1 cellular context compared by ENCODE assay signal in genomic region chr3:120622870-120623718, GRCh38.
TF ChIP-seq lines count a peak whose summit lies in the region.

No MANE protein-coding gene starts in this region.

TF ChIP-seq in K562, 482 proteins besides CTCF, POLR2A, EP300 and RAD21 (continued from another document and continues in another):
- peak; percentile 63 for TF ChIP-seq CEBPG (CRISPR knock-in tag; IDR thresholded peaks at IDR 0.05)
- TF ChIP-seq CEBPG (tag; conservative IDR thresholded peaks at IDR 0.05 in 1 of 2, IDR thresholded peaks at IDR 0.05 in 1 of 2): peak in 1 of 2 experiments; percentile 64; a peak in 1 of 4 replicates
- TF ChIP-seq GTF2A2 (tag; IDR thresholded peaks at IDR 0.05): no peak
- TF ChIP-seq ZBED1 (IDR thresholded peaks at IDR 0.05): no peak
- TF ChIP-seq NR0B1 (IDR thresholded peaks at IDR 0.05; ENCODE audit: partially characterized antibody): no peak
- TF ChIP-seq KHSRP (IDR thresholded peaks at IDR 0.05): no peak
- no peak for TF ChIP-seq XRCC5 (IDR thresholded peaks at IDR 0.05; ENCODE audit: low read depth, low read length)
- no peak for TF ChIP-seq ZNF398 (CRISPR knock-in tag; IDR thresholded peaks at IDR 0.05)
- TF ChIP-seq CHD2 (IDR thresholded peaks at IDR 0.05; ENCODE audit: low read depth, low read length): no peak
- TF ChIP-seq ZNF133 (CRISPR knock-in tag; IDR thresholded peaks at IDR 0.05): no peak
- no peak for TF ChIP-seq STAT5B (CRISPR knock-in tag; IDR thresholded peaks at IDR 0.05)
- TF ChIP-seq BACH1 (tag; IDR thresholded peaks at IDR 0.05): peak; percentile 44; the same call in 1 of the 2 replicates
- TF ChIP-seq IFI16 (CRISPR knock-in tag; IDR thresholded peaks at IDR 0.05): no peak
- no peak for TF ChIP-seq PYGO2 (tag; IDR thresholded peaks at IDR 0.05)
- no peak for TF ChIP-seq RERE (CRISPR knock-in tag; IDR thresholded peaks at IDR 0.05; ENCODE audit: borderline replicate concordance)
- no peak for TF ChIP-seq CHD1 (IDR thresholded peaks at IDR 0.05; ENCODE audit: low read length)
- no peak for TF ChIP-seq ZNF3 (CRISPR knock-in tag; IDR thresholded peaks at IDR 0.05)
- no peak for TF ChIP-seq TBL1XR1 (IDR thresholded peaks at IDR 0.05; ENCODE audit: low read length in 2 of 2)
- peak; percentile 72; the same call in 1 of the 2 replicates for TF ChIP-seq ZNF589 (CRISPR knock-in tag; IDR thresholded peaks at IDR 0.05; ENCODE audit: low read depth)
- TF ChIP-seq DEAF1 (CRISPR knock-in tag; IDR thresholded peaks at IDR 0.05): 0 out of 2 replicates have a peak, but pooled peaks have one; percentile 32
- peak in 1 of 2 experiments; percentile 62; a peak in 1 of 4 replicates for TF ChIP-seq FOXK2 (conservative IDR thresholded peaks at IDR 0.05 in 1 of 2, IDR thresholded peaks at IDR 0.05 in 1 of 2; ENCODE audit: low read depth in 2 of 2)
- TF ChIP-seq ATF7 (IDR thresholded peaks at IDR 0.05): peak; percentile 48; the same call in 1 of the 2 replicates
- TF ChIP-seq CBFA2T2 (conservative IDR thresholded peaks at IDR 0.05): no peak
- TF ChIP-seq SMARCA4 (IDR thresholded peaks at IDR 0.05): peak; percentile 79
- no peak for TF ChIP-seq ZBTB2 (IDR thresholded peaks at IDR 0.05)
- no peak for TF ChIP-seq PTTG1 (tag; IDR thresholded peaks at IDR 0.05; ENCODE audit: low read depth)
- 0 out of 2 replicates have a peak, but pooled peaks have one; percentile 18 for TF ChIP-seq CREB1 (IDR thresholded peaks at IDR 0.05)
- peak; percentile 20; the same call in 1 of the 2 replicates for TF ChIP-seq CREB1 (CRISPR knock-in tag; IDR thresholded peaks at IDR 0.05)
- TF ChIP-seq ELK3 (CRISPR knock-in tag; IDR thresholded peaks at IDR 0.05): no peak
- TF ChIP-seq TCF3 (CRISPR knock-in tag; IDR thresholded peaks at IDR 0.05): peak; percentile 32
- TF ChIP-seq FOXP1 (CRISPR knock-in tag; IDR thresholded peaks at IDR 0.05): no peak
- TF ChIP-seq ZNF699 (CRISPR knock-in tag; IDR thresholded peaks at IDR 0.05; ENCODE audit: insufficient replicate concordance): no peak
- TF ChIP-seq ETV6 (IDR thresholded peaks at IDR 0.05; ENCODE audit: borderline replicate concordance in 1 of 2, low read depth in 2 of 2, low read length in 1 of 2): 0 out of 4 replicates have a peak, but pooled peaks of 1 of the 2 experiments have one; percentile 24
- TF ChIP-seq ETV6 (CRISPR knock-in tag; IDR thresholded peaks at IDR 0.05; ENCODE audit: borderline replicate concordance): no peak
- TF ChIP-seq ZBTB40 (IDR thresholded peaks at IDR 0.05): peak; percentile 89
- TF ChIP-seq ZBTB40 (CRISPR knock-in tag; IDR thresholded peaks at IDR 0.05): peak; percentile 90
- peak; percentile 90 for TF ChIP-seq HMBOX1 (IDR thresholded peaks at IDR 0.05)
- TF ChIP-seq YY1 (IDR thresholded peaks at IDR 0.05; ENCODE audit: borderline replicate concordance in 1 of 3, control insufficient read depth in 1 of 3, extremely low read depth in 1 of 3, insufficient read depth in 3 of 3, insufficient read length in 1 of 3, insufficient replicate concordance in 2 of 3, low read depth in 1 of 3, low read length in 2 of 3): no peak
